Comparison of ENCODE assay signal across 18 cellular contexts in the genomic region with DNA sequence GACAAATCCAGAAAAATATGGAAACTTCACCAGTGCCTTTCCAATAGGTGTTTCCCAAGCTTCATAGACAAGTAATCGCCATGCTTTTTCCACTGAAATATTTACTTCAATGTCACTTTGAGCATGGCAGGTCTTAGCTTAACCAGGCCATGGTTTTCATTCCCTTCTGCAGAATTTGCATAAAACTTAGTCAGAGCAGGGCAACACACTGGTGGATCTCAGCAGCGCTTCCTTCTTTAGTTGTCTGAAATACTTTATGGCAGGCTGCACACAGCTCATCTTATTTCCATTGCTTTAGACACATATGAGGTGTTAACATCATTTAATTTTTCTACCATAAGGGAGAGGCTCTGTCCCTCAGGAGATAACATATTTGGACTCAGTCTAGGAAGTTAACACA.
DNase-seq lines count a peak whose midpoint lies in the region; ATAC-seq and TF ChIP-seq lines count a peak whose summit lies in the region.
"Had no signal": no experiment of that assay in that cellular context is flagged by ENCODE, and none has a peak within 500 bp of the region (broad histone marks: within the 10 kb centered on the region; RNA-seq: fewer than 3 reads in every experiment).

No MANE protein-coding gene starts in this region.

- no peaks in the 10 kb centered on the region for H3K36me3 ChIP-seq in osteoblast (ENCODE audit: insufficient read depth, low read length)
- H3K36me3 ChIP-seq: neutrophil had no signal

- H3K4me1 ChIP-seq in osteoblast (ENCODE audit: insufficient read depth, low read length), result no peaks in the 10 kb centered on the region

- no peak overlapping the region for H3K27ac ChIP-seq in osteoblast (ENCODE audit: low read depth, low read length)
- H3K27ac ChIP-seq: epithelial cell of prostate, neutrophil, PC-9 had no signal

- no peaks in the 10 kb centered on the region for H3K27me3 Mint-ChIP-seq in activated naive CD4-positive, alpha-beta T cell treated with anti-CD3 and anti-CD28 coated beads, Interleukin-2, amount 10 ng/mL, durations not matched to agents 7 days and 5 days

- no peak for DNase-seq in putamen (ENCODE audit: low spot score)
- DNase-seq in activated naive CD4-positive, alpha-beta T cell treated with anti-CD3 and anti-CD28 coated beads, Interleukin-2, amount 10 ng/mL, durations not matched to agents 7 days and 5 days, result no peak
- DNase-seq in GM13977 (ENCODE audit: low spot score), result no peak
- DNase-seq in osteoblast (ENCODE audit: insufficient read length, low spot score, missing footprints), result no peak
- DNase-seq: activated CD4-positive, alpha-beta T cell treated with anti-CD3 and anti-CD28 coated beads for 4 hours; activated naive CD4-positive, alpha-beta T cell; caudate nucleus; DMS153; hippocampal formation; Kasumi-1; NCI-H2107; PC-9 had no signal

- ATAC-seq in GM18498 (IDR thresholded peaks at IDR 0.05; ENCODE audit: unreplicated experiment) (peak; percentile 92), GM19395 (IDR thresholded peaks at IDR 0.05; ENCODE audit: unreplicated experiment) (peak; percentile 92), HG02623 (IDR thresholded peaks at IDR 0.05; ENCODE audit: unreplicated experiment) (peak; percentile 84), HG03439 (IDR thresholded peaks at IDR 0.05; ENCODE audit: unreplicated experiment) (peak; percentile 70)

- no peak overlapping the region for H3K4me3 ChIP-seq in osteoblast (ENCODE audit: insufficient read depth, low read length)
- H3K4me3 ChIP-seq: PC-9 had no signal

- H3K4me2 ChIP-seq in osteoblast (ENCODE audit: insufficient read depth, low read length), result no peak overlapping the region
- H3K4me2 ChIP-seq: PC-9 had no signal

- peaks cover 7% of the 10 kb centered on the region for H3K4me1 Mint-ChIP-seq in activated naive CD4-positive, alpha-beta T cell treated with anti-CD3 and anti-CD28 coated beads, Interleukin-2, amount 10 ng/mL, durations not matched to agents 7 days and 5 days

- no peak overlapping the region for H3K27ac Mint-ChIP-seq in activated naive CD4-positive, alpha-beta T cell treated with anti-CD3 and anti-CD28 coated beads, Interleukin-2, amount 10 ng/mL, durations not matched to agents 7 days and 5 days

- no peak overlapping the region for H2AFZ ChIP-seq in osteoblast (ENCODE audit: low read length)
- H2AFZ ChIP-seq: PC-9 had no signal

- no peaks in the 10 kb centered on the region for H3K27me3 ChIP-seq in osteoblast (ENCODE audit: insufficient read depth, low read length)
- H3K27me3 ChIP-seq: neutrophil had no signal

- CTCF ChIA-PET in activated naive CD4-positive, alpha-beta T cell treated with anti-CD3 and anti-CD28 coated beads, Interleukin-2, amount 10 ng/mL, durations not matched to agents 7 days and 5 days (lab: Charles Lee), result no interaction called here

- H4K20me1 ChIP-seq in osteoblast (ENCODE audit: insufficient read depth, low read length), result no peaks in the 10 kb centered on the region

- no peaks in the 10 kb centered on the region for H3K9me3 ChIP-seq in osteoblast (ENCODE audit: low read depth, low read length)
- H3K9me3 ChIP-seq: neutrophil had no signal

- H3K4me3 Mint-ChIP-seq in activated naive CD4-positive, alpha-beta T cell treated with anti-CD3 and anti-CD28 coated beads, Interleukin-2, amount 10 ng/mL, durations not matched to agents 7 days and 5 days, result no peak overlapping the region

- in situ Hi-C loops in GM13977 (cut with MboI; ENCODE audit: low pct_unique_long_range_greater_than_20kb, low sequenced_read_pairs, unreplicated experiment), result no loop called here

- TF ChIP-seq CTCF in GM13977 (IDR thresholded peaks at IDR 0.05; ENCODE audit: extremely low read depth, insufficient read depth, missing control alignments) (no peak), osteoblast (IDR thresholded peaks at IDR 0.05; ENCODE audit: extremely low read depth, low read depth, low read length) (no peak)

- H3K79me2 ChIP-seq in osteoblast (ENCODE audit: insufficient read depth, low read length), result no peaks in the 10 kb centered on the region

- no peaks in the 10 kb centered on the region for H3K9me3 Mint-ChIP-seq in activated naive CD4-positive, alpha-beta T cell treated with anti-CD3 and anti-CD28 coated beads, Interleukin-2, amount 10 ng/mL, durations not matched to agents 7 days and 5 days

- H3K36me3 Mint-ChIP-seq in activated naive CD4-positive, alpha-beta T cell treated with anti-CD3 and anti-CD28 coated beads, Interleukin-2, amount 10 ng/mL, durations not matched to agents 7 days and 5 days, result no peaks in the 10 kb centered on the region
